In genomic region chr17:66542967-66543525, GRCh38 we compare ENCODE assay signal across 12 cellular contexts.
A peak's percentile ranks its signal among the peaks of the same experiment; 100 is the strongest.
DNase-seq lines count a peak whose midpoint lies in the region; ATAC-seq and TF ChIP-seq lines count a peak whose summit lies in the region.
"Had no signal": no experiment of that assay in that cellular context is flagged by ENCODE, and none has a peak within 500 bp of the region (broad histone marks: within the 10 kb centered on the region; RNA-seq: fewer than 3 reads in every experiment).

No MANE protein-coding gene starts in this region.

- no peak overlapping the region for H2BK15ac ChIP-seq in mesenchymal stem cell (ENCODE audit: low read depth, poor library complexity, severe bottlenecking)

- no peak overlapping the region for H2AFZ ChIP-seq in KMS-11 (ENCODE audit: low read depth)
- H2AFZ ChIP-seq in mesenchymal stem cell (ENCODE audit: low read depth, low read length) = no peak overlapping the region

- H4K8ac ChIP-seq in mesenchymal stem cell (ENCODE audit: low read length) = no peak overlapping the region

- no peak for TF ChIP-seq CTCF in AG10803 (conservative IDR thresholded peaks at IDR 0.05; ENCODE audit: low read length)
- TF ChIP-seq CTCF in KMS-11 (conservative IDR thresholded peaks at IDR 0.05; ENCODE audit: low read depth, low read length) = no peak

- H3K18ac ChIP-seq in mesenchymal stem cell (ENCODE audit: low read depth in 1 of 2, low read length in 2 of 2) = no peak overlapping the region

- H3K36me3 ChIP-seq in KMS-11 (ENCODE audit: insufficient read depth) = no peaks in the 10 kb centered on the region
- no peaks in the 10 kb centered on the region for H3K36me3 ChIP-seq in adipocyte (ENCODE audit: control insufficient read depth, insufficient read depth, low read length, severe bottlenecking)
- no peaks in the 10 kb centered on the region for H3K36me3 ChIP-seq in mesenchymal stem cell (ENCODE audit: control insufficient read depth in 1 of 2, insufficient read depth in 2 of 2, low read depth in 1 of 2, low read length in 2 of 2)
- no peaks in the 10 kb centered on the region for H3K36me3 ChIP-seq in effector memory CD4-positive, alpha-beta T cell (ENCODE audit: control insufficient read depth, insufficient read depth, low read length)
- H3K36me3 ChIP-seq: left ventricle myocardium inferior, prostate gland had no signal

- H3K27me3 ChIP-seq in KMS-11 (ENCODE audit: insufficient read depth, low read depth) (no peaks in the 10 kb centered on the region), adipocyte (replicated peaks; ENCODE audit: control insufficient read depth, insufficient read depth, low read length) (no peaks in the 10 kb centered on the region), mesenchymal stem cell (ENCODE audit: control insufficient read depth in 1 of 2, insufficient read depth in 1 of 2, low read length in 2 of 2) (no peaks in the 10 kb centered on the region)
- no peaks in the 10 kb centered on the region for H3K27me3 ChIP-seq in effector memory CD4-positive, alpha-beta T cell (replicated peaks; ENCODE audit: control insufficient read depth, insufficient read depth, low read length, poor library complexity, severe bottlenecking)

- 18% methylated on average over 2 of the region's 3 CpGs for WGBS in mesenchymal stem cell

- in situ Hi-C loops in G401 (cut with HindIII; ENCODE audit: low sequenced_read_pairs) = no loop called here

- H2BK12ac ChIP-seq in mesenchymal stem cell (ENCODE audit: low read length in 2 of 2) = no peak overlapping the region

- H3K9ac ChIP-seq in KMS-11 (no peak overlapping the region), adipocyte (ENCODE audit: low read length) (no peak overlapping the region), mesenchymal stem cell (ENCODE audit: low read length) (no peak overlapping the region)

- no peak overlapping the region for H3K14ac ChIP-seq in mesenchymal stem cell (ENCODE audit: low read length in 2 of 2)

- no peak overlapping the region for H3K23ac ChIP-seq in mesenchymal stem cell (ENCODE audit: low read length in 2 of 2)

- peak overlapping the region; percentile 58 for H3K4me2 ChIP-seq in KMS-11
- H3K4me2 ChIP-seq in mesenchymal stem cell (ENCODE audit: low read length, poor library complexity, severe bottlenecking) = no peak overlapping the region

- peaks cover 12% of the 10 kb centered on the region for H3K9me3 ChIP-seq in adipocyte (ENCODE audit: control insufficient read depth, low read length)
- H3K9me3 ChIP-seq in mesenchymal stem cell (ENCODE audit: control insufficient read depth, low read length) = peaks cover 10% of the 10 kb centered on the region
- H3K9me3 ChIP-seq in effector memory CD4-positive, alpha-beta T cell (ENCODE audit: control insufficient read depth, low read length) = no peaks in the 10 kb centered on the region
- H3K9me3 ChIP-seq: prostate gland had no signal

- no peaks in the 10 kb centered on the region for H4K20me1 ChIP-seq in KMS-11 (ENCODE audit: insufficient read depth)

- DNase-seq in AG10803 (ENCODE audit: low read depth) = peak; percentile 82
- peak; percentile 66 for DNase-seq in adipocyte (ENCODE audit: low read depth)
- DNase-seq in mesenchymal stem cell = peak; percentile 72
- no peak for DNase-seq in effector memory CD4-positive, alpha-beta T cell
- DNase-seq in G401 (ENCODE audit: low spot score) = no peak
- no peak for DNase-seq in AML-193 (lab: John Stamatoyannopoulos, UW)
- DNase-seq: Calu3, left ventricle myocardium inferior, NCI-H1092 treated with DMSO at 0.1 percent for 48 hours had no signal

- H3K4me3 ChIP-seq in AG10803 (ENCODE audit: low read length) (no peak overlapping the region), KMS-11 (IDR thresholded peaks at IDR 0.05; ENCODE audit: insufficient read depth, low read depth, low read length) (no peak overlapping the region), adipocyte (ENCODE audit: low read length) (no peak overlapping the region), mesenchymal stem cell (ENCODE audit: insufficient read depth in 1 of 2, low read depth in 1 of 2, low read length in 2 of 2) (no peak overlapping the region)
- H3K4me3 ChIP-seq in effector memory CD4-positive, alpha-beta T cell (ENCODE audit: insufficient read depth, low read depth, low read length, poor library complexity, severe bottlenecking) = no peak overlapping the region
- H3K4me3 ChIP-seq: left ventricle myocardium inferior, prostate gland had no signal

- H3K4me1 ChIP-seq in KMS-11 (ENCODE audit: low read depth, poor library complexity, severe bottlenecking) = peaks cover 30% of the 10 kb centered on the region
- H3K4me1 ChIP-seq in adipocyte (ENCODE audit: control insufficient read depth, insufficient read depth, low read length) = peaks cover 49% of the 10 kb centered on the region
- H3K4me1 ChIP-seq in mesenchymal stem cell (ENCODE audit: control insufficient read depth, insufficient read depth, low read depth, low read length) = peaks cover 28% of the 10 kb centered on the region
- H3K4me1 ChIP-seq in effector memory CD4-positive, alpha-beta T cell (ENCODE audit: control insufficient read depth, insufficient read depth, low read length, poor library complexity, severe bottlenecking) = peaks cover 26% of the 10 kb centered on the region
- H3K4me1 ChIP-seq: prostate gland had no signal

- no peaks in the 10 kb centered on the region for H3K79me2 ChIP-seq in KMS-11 (ENCODE audit: insufficient read depth, low read depth)

- peaks cover 6% of the 10 kb centered on the region for H3K79me1 ChIP-seq in mesenchymal stem cell (replicated peaks; ENCODE audit: low read length, poor library complexity, severe bottlenecking)

- H3K27ac ChIP-seq in KMS-11 = no peak overlapping the region
- H3K27ac ChIP-seq in mesenchymal stem cell (ENCODE audit: low read length, poor library complexity, severe bottlenecking) = peak overlapping the region; percentile 97
- H3K27ac ChIP-seq in effector memory CD4-positive, alpha-beta T cell (ENCODE audit: insufficient read depth, low read length, poor library complexity, severe bottlenecking) = no peak overlapping the region
- H3K27ac ChIP-seq: prostate gland had no signal

- no peak overlapping the region for H2AK5ac ChIP-seq in mesenchymal stem cell (ENCODE audit: low read length, severe bottlenecking)

- H2BK5ac ChIP-seq in mesenchymal stem cell (ENCODE audit: low read depth, low read length, poor library complexity, severe bottlenecking) = no peak overlapping the region

- H4K91ac ChIP-seq in mesenchymal stem cell (ENCODE audit: low read length) = no peak overlapping the region

- H3K4ac ChIP-seq in mesenchymal stem cell (ENCODE audit: low read depth in 1 of 2, low read length in 2 of 2) = no peak overlapping the region

- H2BK120ac ChIP-seq in mesenchymal stem cell (ENCODE audit: low read depth, low read length) = no peak overlapping the region

- ATAC-seq in GM18909 (IDR thresholded peaks at IDR 0.05; ENCODE audit: poor library complexity, unreplicated experiment) = no peak

Comparison
In these comparisons a context has a peak if more than half of its experiments do, and no peak if none do; other contexts are left out.
1. DNase-seq: peak in AG10803 (single experiment), adipocyte (single experiment) and mesenchymal stem cell (single experiment); none in effector memory CD4-positive, alpha-beta T cell (0 of 3), G401 (single experiment) and AML-193 (0 of 2).